19 cellular contexts compared by ENCODE assay signal in the genomic region with DNA sequence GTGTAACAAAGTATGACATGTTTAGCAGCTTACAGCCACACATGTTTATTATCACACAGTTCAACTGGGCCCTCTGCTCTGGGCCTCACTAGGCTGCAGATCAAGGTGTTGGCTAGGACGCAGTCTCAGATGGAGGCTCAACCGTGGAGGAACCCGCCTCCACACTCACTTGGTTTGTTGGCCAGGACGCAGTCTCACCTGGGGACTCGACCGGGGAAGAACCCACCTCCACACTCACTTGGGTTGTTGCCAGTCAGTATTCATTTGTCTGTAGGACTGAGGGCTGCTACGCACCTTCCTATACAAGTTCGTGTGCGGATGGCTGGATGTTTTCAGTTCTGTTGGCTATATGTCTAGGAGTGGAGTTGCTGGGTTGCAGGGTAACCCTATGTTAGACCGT.
A peak's percentile ranks its signal among the peaks of the same experiment; 100 is the strongest.
DNase-seq lines count a peak whose midpoint lies in the region; ATAC-seq, FAIRE-seq and TF ChIP-seq lines count a peak whose summit lies in the region.
"Had no signal": no experiment of that assay in that cellular context is flagged by ENCODE, and none has a peak within 500 bp of the region (broad histone marks: within the 10 kb centered on the region; RNA-seq: fewer than 3 reads in every experiment).

No MANE protein-coding gene starts in this region.

- H3K36me3 ChIP-seq in astrocyte (ENCODE audit: insufficient read depth, low read length) (no peaks in the 10 kb centered on the region), mesenchymal stem cell (ENCODE audit: control insufficient read depth in 1 of 2, insufficient read depth in 2 of 2, low read depth in 1 of 2, low read length in 2 of 2) (peaks cover 2 to 3% of the 10 kb centered on the region in 2 experiments), thyroid gland (no peaks in the 10 kb centered on the region)

- peak overlapping the region; percentile 72 for H4K8ac ChIP-seq in mesenchymal stem cell (ENCODE audit: low read length)

- CTCF ChIA-PET in HEK293T (lab: Yijun Ruan, JAX): no interaction called here

- H4K91ac ChIP-seq in mesenchymal stem cell (ENCODE audit: low read length): peak overlapping the region; percentile 53

- H3K4me3 Mint-ChIP-seq in HFFc6 (no peak overlapping the region), astrocyte (ENCODE audit: unreplicated experiment) (no peak overlapping the region)

- H2BK12ac ChIP-seq in mesenchymal stem cell (ENCODE audit: low read length in 2 of 2): peak overlapping the region; percentile 70 to 100

- intact Hi-C loops in thyroid gland (cut with DNase I): no loop called here

- H3K36me3 Mint-ChIP-seq in HFFc6 (ENCODE audit: low read depth) (peaks cover 11% of the 10 kb centered on the region), astrocyte (ENCODE audit: low read depth, unreplicated experiment) (peaks cover 8% of the 10 kb centered on the region)
- H3K36me3 Mint-ChIP-seq: IgD-negative memory B cell had no signal

- FAIRE-seq in astrocyte (lab: Jason Lieb, UNC): no peak
- FAIRE-seq: A549, GM12878 had no signal

- H3K27ac Mint-ChIP-seq in HFFc6 (0 out of 2 replicates have a peak overlapping the region, but pooled peaks have one; percentile 86), astrocyte (ENCODE audit: unreplicated experiment) (peak overlapping the region; percentile 84)
- H3K27ac Mint-ChIP-seq: IgD-negative memory B cell had no signal

- H3K4me3 ChIP-seq in astrocyte (ENCODE audit: insufficient read depth, low read depth, low read length) (no peak overlapping the region), mesenchymal stem cell (ENCODE audit: insufficient read depth in 1 of 2, low read depth in 1 of 2, low read length in 2 of 2) (no peak overlapping the region), thyroid gland (replicated peaks in 1 of 3) (no peak overlapping the region)
- H3K4me3 ChIP-seq: A549, GM12878, GM23248 had no signal

- peaks cover 58% of the 10 kb centered on the region for H3K4me1 Mint-ChIP-seq in HFFc6 (ENCODE audit: low read depth)
- peaks cover 16% of the 10 kb centered on the region for H3K4me1 Mint-ChIP-seq in astrocyte (ENCODE audit: low read depth, unreplicated experiment)
- H3K4me1 Mint-ChIP-seq: IgD-negative memory B cell had no signal

- H3K9me3 ChIP-seq in astrocyte (ENCODE audit: insufficient read depth, low read depth, low read length): peaks cover 6% of the 10 kb centered on the region
- no peaks in the 10 kb centered on the region for H3K9me3 ChIP-seq in mesenchymal stem cell (ENCODE audit: control insufficient read depth, low read length)
- H3K9me3 ChIP-seq in thyroid gland: no peaks in the 10 kb centered on the region
- H3K9me3 ChIP-seq: A549, SK-N-SH had no signal

- ATAC-seq in HG02642 (IDR thresholded peaks at IDR 0.05; ENCODE audit: poor library complexity, unreplicated experiment) (no peak), GM19455 (IDR thresholded peaks at IDR 0.05; ENCODE audit: unreplicated experiment) (no peak)
- ATAC-seq: A549, GM12878 had no signal

- H4K20me1 ChIP-seq in astrocyte (ENCODE audit: insufficient read depth, low read length): peaks cover 81% of the 10 kb centered on the region

- peak overlapping the region; percentile 67 for H2AK5ac ChIP-seq in mesenchymal stem cell (ENCODE audit: low read length, severe bottlenecking)

- H3K9me3 Mint-ChIP-seq in HFFc6 (no peaks in the 10 kb centered on the region), astrocyte (ENCODE audit: unreplicated experiment) (peaks cover 6% of the 10 kb centered on the region)

- H2AFZ ChIP-seq in astrocyte (ENCODE audit: low read depth, low read length): no peak overlapping the region
- no peak overlapping the region for H2AFZ ChIP-seq in mesenchymal stem cell (ENCODE audit: low read depth, low read length)
- H2AFZ ChIP-seq: GM23248 had no signal

- H3K27me3 Mint-ChIP-seq in HFFc6 (ENCODE audit: insufficient read depth): no peaks in the 10 kb centered on the region; the same call in none of the 2 replicates
- peaks cover 7% of the 10 kb centered on the region for H3K27me3 Mint-ChIP-seq in astrocyte (ENCODE audit: low read depth, unreplicated experiment)

- TF ChIP-seq CTCF in HFFc6 (IDR thresholded peaks at IDR 0.05): no peak
- TF ChIP-seq CTCF in astrocyte (IDR thresholded peaks at IDR 0.05; ENCODE audit: insufficient read depth, low read depth, low read length): no peak
- TF ChIP-seq CTCF in thyroid gland (IDR thresholded peaks at IDR 0.05): no peak

- TF ChIP-seq POLR2A in thyroid gland (IDR thresholded peaks at IDR 0.05): no peak

- no peaks in the 10 kb centered on the region for H3K79me2 ChIP-seq in astrocyte (ENCODE audit: insufficient read depth, low read length)

- H3K79me1 ChIP-seq in mesenchymal stem cell (replicated peaks; ENCODE audit: low read length, poor library complexity, severe bottlenecking): peaks cover 19% of the 10 kb centered on the region

- H2BK15ac ChIP-seq in mesenchymal stem cell (ENCODE audit: low read depth, poor library complexity, severe bottlenecking): peak overlapping the region; percentile 83

- POLR2A ChIA-PET in HEK293T (lab: Yijun Ruan, JAX): no interaction called here

- 99% methylated on average over 10 of the region's 10 CpGs for WGBS in mesenchymal stem cell
- WGBS in thyroid gland, 2 donors: 88 to 93% methylated on average over 9 to 10 of the region's 10 CpGs

- H3K23ac ChIP-seq in mesenchymal stem cell (ENCODE audit: low read length in 2 of 2): peak overlapping the region in 1 of 2 experiments; percentile 46

- H3K4me1 ChIP-seq in astrocyte (ENCODE audit: insufficient read depth, low read length): peaks cover 15% of the 10 kb centered on the region
- H3K4me1 ChIP-seq in mesenchymal stem cell (ENCODE audit: control insufficient read depth, insufficient read depth, low read depth, low read length): peaks cover 29% of the 10 kb centered on the region
- H3K4me1 ChIP-seq in thyroid gland: peaks cover 44 to 54% of the 10 kb centered on the region in 2 donors

- no peak overlapping the region for H2BK5ac ChIP-seq in mesenchymal stem cell (ENCODE audit: low read depth, low read length, poor library complexity, severe bottlenecking)

- peak overlapping the region; percentile 98 for H2BK120ac ChIP-seq in mesenchymal stem cell (ENCODE audit: low read depth, low read length)

- H3K27ac ChIP-seq in astrocyte (ENCODE audit: low read depth, low read length) (no peak overlapping the region), mesenchymal stem cell (ENCODE audit: low read length, poor library complexity, severe bottlenecking) (no peak overlapping the region), thyroid gland (peak overlapping the region in 2 of 3 donors; percentile 79 to 81)
- H3K27ac ChIP-seq: A549, GM23248 had no signal

- H3K9ac ChIP-seq in astrocyte (ENCODE audit: low read length) (no peak overlapping the region), mesenchymal stem cell (ENCODE audit: low read length) (no peak overlapping the region)
- H3K9ac ChIP-seq: GM23248, SK-N-SH had no signal

- no peak for DNase-seq in HFFc6
- DNase-seq in astrocyte (ENCODE audit: low read depth): no peak
- DNase-seq in mesenchymal stem cell: no peak
- no peak for DNase-seq in thyroid gland
- no peak for DNase-seq in NCI-H146 treated with DMSO at 0.1 percent for 48 hours (lab: John Stamatoyannopoulos, UW; ENCODE audit: unreplicated experiment)
- no peak for DNase-seq in HEK293T (ENCODE audit: extremely low spot score)
- DNase-seq: DMS 273 treated with DMSO at 0.1 percent for 48 hours, GDM1, GM23248, NCI-H1417 treated with DMSO at 0.1 percent for 48 hours, NCI-H510A treated with DMSO at 0.1 percent for 48 hours, NCI-H82, PC-3, SK-N-SH had no signal

- peak overlapping the region in 1 of 2 experiments; percentile 45 for H3K14ac ChIP-seq in mesenchymal stem cell (ENCODE audit: low read length in 2 of 2)

- peaks cover 7% of the 10 kb centered on the region for H3K27me3 ChIP-seq in astrocyte (ENCODE audit: insufficient read depth, low read length)
- no peaks in the 10 kb centered on the region for H3K27me3 ChIP-seq in mesenchymal stem cell (ENCODE audit: control insufficient read depth in 1 of 2, insufficient read depth in 1 of 2, low read length in 2 of 2)
- H3K27me3 ChIP-seq in thyroid gland: no peaks in the 10 kb centered on the region

- H3K18ac ChIP-seq in mesenchymal stem cell (ENCODE audit: low read depth in 1 of 2, low read length in 2 of 2): peak overlapping the region; percentile 87 to 97

- H3K4me2 ChIP-seq in astrocyte (ENCODE audit: low read length): no peak overlapping the region
- no peak overlapping the region for H3K4me2 ChIP-seq in mesenchymal stem cell (ENCODE audit: low read length, poor library complexity, severe bottlenecking)
- H3K4me2 ChIP-seq: A549, SK-N-SH had no signal

- peak overlapping the region; percentile 69 to 97 for H3K4ac ChIP-seq in mesenchymal stem cell (ENCODE audit: low read depth in 1 of 2, low read length in 2 of 2)

TF ChIP-seq in HEK293T, 16 proteins besides CTCF, POLR2A, EP300 and RAD21:
- TF ChIP-seq L3MBTL2 (conservative IDR thresholded peaks at IDR 0.05): no peak
- no peak for TF ChIP-seq HDGF (IDR thresholded peaks at IDR 0.05; ENCODE audit: borderline replicate concordance)
- no peak for TF ChIP-seq SP1 (IDR thresholded peaks at IDR 0.05)
- TF ChIP-seq ARNT (IDR thresholded peaks at IDR 0.05): no peak
- no peak for TF ChIP-seq FOXA1 (IDR thresholded peaks at IDR 0.05)
- TF ChIP-seq ZNF384 (IDR thresholded peaks at IDR 0.05): no peak
- TF ChIP-seq ELF4 (IDR thresholded peaks at IDR 0.05): no peak
- TF ChIP-seq, protein P1, sequence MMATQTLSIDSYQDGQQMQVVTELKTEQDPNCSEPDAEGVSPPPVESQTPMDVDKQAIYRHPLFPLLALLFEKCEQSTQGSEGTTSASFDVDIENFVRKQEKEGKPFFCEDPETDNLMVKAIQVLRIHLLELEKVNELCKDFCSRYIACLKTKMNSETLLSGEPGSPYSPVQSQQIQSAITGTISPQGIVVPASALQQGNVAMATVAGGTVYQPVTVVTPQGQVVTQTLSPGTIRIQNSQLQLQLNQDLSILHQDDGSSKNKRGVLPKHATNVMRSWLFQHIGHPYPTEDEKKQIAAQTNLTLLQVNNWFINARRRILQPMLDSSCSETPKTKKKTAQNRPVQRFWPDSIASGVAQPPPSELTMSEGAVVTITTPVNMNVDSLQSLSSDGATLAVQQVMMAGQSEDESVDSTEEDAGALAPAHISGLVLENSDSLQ (IDR thresholded peaks at IDR 0.05): no peak
- no peak for TF ChIP-seq LEF1 (IDR thresholded peaks at IDR 0.05; ENCODE audit: borderline replicate concordance)
- no peak for TF ChIP-seq FOXK2 (IDR thresholded peaks at IDR 0.05)
- TF ChIP-seq NFRKB (IDR thresholded peaks at IDR 0.05): no peak
- no peak for TF ChIP-seq FOXM1 (IDR thresholded peaks at IDR 0.05; ENCODE audit: borderline replicate concordance)
- no peak for TF ChIP-seq BHLHE40 (IDR thresholded peaks at IDR 0.05; ENCODE audit: borderline replicate concordance)
- no peak for TF ChIP-seq CTBP1 (IDR thresholded peaks at IDR 0.05; ENCODE audit: borderline replicate concordance)
- no peak for TF ChIP-seq SUZ12 (IDR thresholded peaks at IDR 0.05)
- TF ChIP-seq TARDBP (IDR thresholded peaks at IDR 0.05): no peak
TF ChIP-seq in HEK293T: peak in this region for 0.

Comparison
In these comparisons a context has a peak if more than half of its experiments do, and no peak if none do; other contexts are left out.
1. H3K27ac ChIP-seq: peak in thyroid gland (2 of 3); none in astrocyte (single experiment) and mesenchymal stem cell (single experiment).